Comparison of ENCODE assay signal across 26 cellular contexts in genomic region chr5:157506066-157506590, GRCh38. TPM values are rescaled to one million over a fixed set of nuclear protein-coding genes. Genes with fewer than 3 reads are reported as not detected.
A peak's percentile ranks its signal among the peaks of the same experiment; 100 is the strongest.
DNase-seq lines count a peak whose midpoint lies in the region; ATAC-seq and TF ChIP-seq lines count a peak whose summit lies in the region.
"Had no signal": no experiment of that assay in that cellular context is flagged by ENCODE, and none has a peak within 500 bp of the region (broad histone marks: within the 10 kb centered on the region; RNA-seq: fewer than 3 reads in every experiment).

No MANE protein-coding gene starts in this region.

- H3K9me3 Mint-ChIP-seq in activated CD4-positive, alpha-beta memory T cell treated with anti-CD3 and anti-CD28 coated beads, Interleukin-2, amount 10 ng/mL, durations not matched to agents 7 days and 5 days = no peaks in the 10 kb centered on the region
- H3K9me3 Mint-ChIP-seq in activated CD4-positive, alpha-beta memory T cell treated with anti-CD3 and anti-CD28 coated beads for 36 hours = no peaks in the 10 kb centered on the region
- peaks cover 0 to 3% of the 10 kb centered on the region in 2 donors for H3K9me3 Mint-ChIP-seq in stimulated activated naive B cell treated with anti-CD40 and anti-IgM and Interleukin-4, amounts not matched to agents 10 μg/mL and 1 μg/mL and 100 μg/mL, for 72 hours

- no peaks in the 10 kb centered on the region; the same call in 1 of the 2 replicates for H3K9me3 ChIP-seq in OCI-LY7 (ENCODE audit: low read length)
- H3K9me3 ChIP-seq: heart right ventricle, left ventricle myocardium inferior, neutrophil, upper lobe of right lung had no signal

- H2AFZ ChIP-seq in OCI-LY7 (ENCODE audit: low read length) = no peak overlapping the region

- no peaks in the 10 kb centered on the region for H4K20me1 ChIP-seq in OCI-LY7 (ENCODE audit: insufficient read depth, low read length)

- H3K4me1 ChIP-seq in OCI-LY7 (ENCODE audit: insufficient read depth, low read length, poor library complexity, severe bottlenecking) = peaks cover 90% of the 10 kb centered on the region

- ATAC-seq in stimulated activated naive B cell treated with anti-CD40 and anti-IgM and Interleukin-4, amounts not matched to agents 10 μg/mL and 1 μg/mL and 100 μg/mL, for 72 hours (replicated peaks) = no peak
- ATAC-seq in GM21619 (IDR thresholded peaks at IDR 0.05; ENCODE audit: unreplicated experiment) = no peak
- no peak for ATAC-seq in GM18909 (IDR thresholded peaks at IDR 0.05; ENCODE audit: poor library complexity, unreplicated experiment)

- peaks cover 68% of the 10 kb centered on the region for H3K4me1 Mint-ChIP-seq in activated CD4-positive, alpha-beta memory T cell treated with anti-CD3 and anti-CD28 coated beads, Interleukin-2, amount 10 ng/mL, durations not matched to agents 7 days and 5 days
- peaks cover 34% of the 10 kb centered on the region for H3K4me1 Mint-ChIP-seq in activated CD4-positive, alpha-beta memory T cell treated with anti-CD3 and anti-CD28 coated beads for 36 hours (ENCODE audit: low read depth)
- H3K4me1 Mint-ChIP-seq in stimulated activated naive B cell treated with anti-CD40 and anti-IgM and Interleukin-4, amounts not matched to agents 10 μg/mL and 1 μg/mL and 100 μg/mL, for 72 hours = peaks cover 52 to 95% of the 10 kb centered on the region in 2 donors

- CTCF ChIA-PET in activated CD4-positive, alpha-beta memory T cell treated with anti-CD3 and anti-CD28 coated beads, Interleukin-2, amount 10 ng/mL, durations not matched to agents 7 days and 5 days (lab: Charles Lee) = interaction anchor here (1.8 to 1.9 kb wide), 2 partner anchors 213 to 237 kb away, joined by 6 to 9 read pairs; partner anchors contain the start of gene LSM11
- CTCF ChIA-PET in activated CD4-positive, alpha-beta memory T cell treated with anti-CD3 and anti-CD28 coated beads for 36 hours (lab: Charles Lee) = interaction anchor here (1.1 kb wide), 1 partner anchor 213 kb away, joined by 3 read pairs; no protein-coding TSS in a partner anchor
- CTCF ChIA-PET in OCI-LY7 (lab: Charles Lee; ENCODE audit: unreplicated experiment) = interaction anchor here (0.5 to 1.1 kb wide), 2 partner anchors 21 to 1402 kb away, joined by 3 to 4 read pairs; no protein-coding TSS in a partner anchor

- peaks cover 94% of the 10 kb centered on the region for H3K36me3 Mint-ChIP-seq in activated CD4-positive, alpha-beta memory T cell treated with anti-CD3 and anti-CD28 coated beads, Interleukin-2, amount 10 ng/mL, durations not matched to agents 7 days and 5 days (ENCODE audit: low read depth)
- H3K36me3 Mint-ChIP-seq in activated CD4-positive, alpha-beta memory T cell treated with anti-CD3 and anti-CD28 coated beads for 36 hours = peaks cover 82% of the 10 kb centered on the region
- peaks cover 41 to 58% of the 10 kb centered on the region in 2 donors for H3K36me3 Mint-ChIP-seq in stimulated activated naive B cell treated with anti-CD40 and anti-IgM and Interleukin-4, amounts not matched to agents 10 μg/mL and 1 μg/mL and 100 μg/mL, for 72 hours

- H3K4me3 ChIP-seq in OCI-LY7 (ENCODE audit: low read depth, low read length, poor library complexity, severe bottlenecking) (no peak overlapping the region), fibroblast of pulmonary artery (replicated peaks; ENCODE audit: low read depth, low read length) (no peak overlapping the region), H7 (ENCODE audit: insufficient read depth, low read depth, low read length) (no peak overlapping the region)
- H3K4me3 ChIP-seq: coronary artery, heart right ventricle, left ventricle myocardium inferior, smooth muscle cell, upper lobe of right lung had no signal

- no peak overlapping the region for H3K4me3 Mint-ChIP-seq in activated CD4-positive, alpha-beta memory T cell treated with anti-CD3 and anti-CD28 coated beads, Interleukin-2, amount 10 ng/mL, durations not matched to agents 7 days and 5 days
- H3K4me3 Mint-ChIP-seq in activated CD4-positive, alpha-beta memory T cell treated with anti-CD3 and anti-CD28 coated beads for 36 hours = no peak overlapping the region
- H3K4me3 Mint-ChIP-seq in stimulated activated naive B cell treated with anti-CD40 and anti-IgM and Interleukin-4, amounts not matched to agents 10 μg/mL and 1 μg/mL and 100 μg/mL, for 72 hours = peak overlapping the region in 1 of 2 donors; percentile 38

- TF ChIP-seq CTCF in OCI-LY7 (conservative IDR thresholded peaks at IDR 0.05; ENCODE audit: low read length) = no peak
- TF ChIP-seq CTCF in fibroblast of pulmonary artery (IDR thresholded peaks at IDR 0.05; ENCODE audit: low read length, missing control alignments) = no peak

- H3K27me3 Mint-ChIP-seq in activated CD4-positive, alpha-beta memory T cell treated with anti-CD3 and anti-CD28 coated beads, Interleukin-2, amount 10 ng/mL, durations not matched to agents 7 days and 5 days = no peaks in the 10 kb centered on the region
- no peaks in the 10 kb centered on the region for H3K27me3 Mint-ChIP-seq in activated CD4-positive, alpha-beta memory T cell treated with anti-CD3 and anti-CD28 coated beads for 36 hours
- H3K27me3 Mint-ChIP-seq in stimulated activated naive B cell treated with anti-CD40 and anti-IgM and Interleukin-4, amounts not matched to agents 10 μg/mL and 1 μg/mL and 100 μg/mL, for 72 hours = no peaks in the 10 kb centered on the region

- H3K27ac Mint-ChIP-seq in activated CD4-positive, alpha-beta memory T cell treated with anti-CD3 and anti-CD28 coated beads, Interleukin-2, amount 10 ng/mL, durations not matched to agents 7 days and 5 days = peak overlapping the region; percentile 63
- H3K27ac Mint-ChIP-seq in activated CD4-positive, alpha-beta memory T cell treated with anti-CD3 and anti-CD28 coated beads for 36 hours = no peak overlapping the region
- peak overlapping the region; percentile 94 for H3K27ac Mint-ChIP-seq in stimulated activated naive B cell treated with anti-CD40 and anti-IgM and Interleukin-4, amounts not matched to agents 10 μg/mL and 1 μg/mL and 100 μg/mL, for 72 hours

- POLR2A ChIA-PET in activated CD4-positive, alpha-beta memory T cell treated with anti-CD3 and anti-CD28 coated beads, Interleukin-2, amount 10 ng/mL, durations not matched to agents 7 days and 5 days (lab: Charles Lee) = interaction anchor here (0.6 kb wide), 2 partner anchors 45 to 206 kb away, joined by 3 read pairs; no protein-coding TSS in a partner anchor
- POLR2A ChIA-PET in activated CD4-positive, alpha-beta memory T cell treated with anti-CD3 and anti-CD28 coated beads for 36 hours (lab: Charles Lee) = no interaction called here
- POLR2A ChIA-PET in OCI-LY7 (lab: Charles Lee) = interaction anchor here (1.3 kb wide), 1 partner anchor 22 kb away, joined by 5 read pairs; no protein-coding TSS in a partner anchor

- intact Hi-C loops in activated CD4-positive, alpha-beta memory T cell treated with anti-CD3 and anti-CD28 coated beads for 36 hours (cut with micrococcal nuclease) = no loop called here
- intact Hi-C loops in OCI-LY7 (cut with micrococcal nuclease; ENCODE audit: unreplicated experiment) = loop anchor here (10.0 kb wide), 1 partner anchor 621 kb away; no protein-coding TSS in a partner anchor

- no TSS peak for BruUV-seq in OCI-LY7 (replicated peaks; lab: Mats Ljungman, UMichigan)

- H3K36me3 ChIP-seq in OCI-LY7 (ENCODE audit: insufficient read depth, low read length) = peaks cover 73% of the 10 kb centered on the region
- peaks cover 1% of the 10 kb centered on the region; the same call in 1 of the 2 replicates for H3K36me3 ChIP-seq in H7 (replicated peaks; ENCODE audit: control insufficient read depth, insufficient read depth, low read length)
- H3K36me3 ChIP-seq: upper lobe of right lung had no signal

- H3K27me3 ChIP-seq in H7 (ENCODE audit: control insufficient read depth, insufficient read depth, low read length) = no peaks in the 10 kb centered on the region
- H3K27me3 ChIP-seq: brain microvascular endothelial cell, heart right ventricle, neutrophil, upper lobe of right lung had no signal

- peak overlapping the region; percentile 8 for H3K27ac ChIP-seq in OCI-LY7 (ENCODE audit: low read depth, low read length, poor library complexity, severe bottlenecking)
- H3K27ac ChIP-seq: brain microvascular endothelial cell, C4-2B, coronary artery, neutrophil, upper lobe of right lung, WERI-Rb-1 had no signal

- no peaks in the 10 kb centered on the region for H3K79me2 ChIP-seq in OCI-LY7 (ENCODE audit: insufficient read depth, low read depth, low read length)

- no peak for DNase-seq in activated CD4-positive, alpha-beta memory T cell treated with anti-CD3 and anti-CD28 coated beads, Interleukin-2, amount 10 ng/mL, durations not matched to agents 7 days and 5 days
- no peak for DNase-seq in activated CD4-positive, alpha-beta memory T cell treated with anti-CD3 and anti-CD28 coated beads for 36 hours
- no peak for DNase-seq in OCI-LY7 (ENCODE audit: low spot score)
- peak; percentile 38 for DNase-seq in fibroblast of pulmonary artery (ENCODE audit: low read depth)
- DNase-seq in stimulated activated naive B cell treated with anti-CD40 and anti-IgM and Interleukin-4, amounts not matched to agents 10 μg/mL and 1 μg/mL and 100 μg/mL, for 72 hours = no peak
- DNase-seq in H7 = no peak
- DNase-seq: activated CD8-positive, alpha-beta memory T cell treated with anti-CD3 and anti-CD28 coated beads for 24 hours; brain microvascular endothelial cell; GDM1; heart right ventricle; KG1; left ventricle myocardium inferior; NCI-H1694 treated with DMSO at 0.1 percent for 48 hours; NCI-H774; OCI-M1; Right ventricle myocardium superior; stimulated activated CD4-positive, alpha-beta T cell treated with anti-CD3 and anti-CD28 coated beads, Interleukin-4, amount 100 ng/mL, for 1 hour; upper lobe of right lung; WERI-Rb-1 had no signal

- no peaks in the 10 kb centered on the region for H3K9me2 ChIP-seq in OCI-LY7 (ENCODE audit: insufficient read depth, low read length)

- no peak overlapping the region for H3K4me2 ChIP-seq in OCI-LY7 (ENCODE audit: low read length)
- H3K4me2 ChIP-seq: smooth muscle cell had no signal

RNA-seq across cellular contexts. Expression of gene NIPAL4, which starts 46.1 kb away (rescaled TPM):
- total RNA-seq in activated CD4-positive, alpha-beta memory T cell treated with anti-CD3 and anti-CD28 coated beads, Interleukin-2, amount 10 ng/mL, durations not matched to agents 7 days and 5 days = under 1 TPM; 0.05 to 0.10 TPM
- 1 to 10 TPM; 2.5 to 2.9 TPM for total RNA-seq in activated CD4-positive, alpha-beta memory T cell treated with anti-CD3 and anti-CD28 coated beads for 36 hours
- not detected in 2 replicates for total RNA-seq in OCI-LY7 (2014; rRNA removed; shearing (Covaris generic))
- total RNA-seq in OCI-LY7 (2022) = not detected in 2 replicates
- not detected in 2 replicates for total RNA-seq in H7 (2014; rRNA removed; shearing (Covaris generic))
- total RNA-seq: left ventricle myocardium inferior, pulmonary artery endothelial cell, Right ventricle myocardium superior, upper lobe of right lung had no signal
